8 cellular contexts compared by ENCODE assay signal in the genomic region with DNA sequence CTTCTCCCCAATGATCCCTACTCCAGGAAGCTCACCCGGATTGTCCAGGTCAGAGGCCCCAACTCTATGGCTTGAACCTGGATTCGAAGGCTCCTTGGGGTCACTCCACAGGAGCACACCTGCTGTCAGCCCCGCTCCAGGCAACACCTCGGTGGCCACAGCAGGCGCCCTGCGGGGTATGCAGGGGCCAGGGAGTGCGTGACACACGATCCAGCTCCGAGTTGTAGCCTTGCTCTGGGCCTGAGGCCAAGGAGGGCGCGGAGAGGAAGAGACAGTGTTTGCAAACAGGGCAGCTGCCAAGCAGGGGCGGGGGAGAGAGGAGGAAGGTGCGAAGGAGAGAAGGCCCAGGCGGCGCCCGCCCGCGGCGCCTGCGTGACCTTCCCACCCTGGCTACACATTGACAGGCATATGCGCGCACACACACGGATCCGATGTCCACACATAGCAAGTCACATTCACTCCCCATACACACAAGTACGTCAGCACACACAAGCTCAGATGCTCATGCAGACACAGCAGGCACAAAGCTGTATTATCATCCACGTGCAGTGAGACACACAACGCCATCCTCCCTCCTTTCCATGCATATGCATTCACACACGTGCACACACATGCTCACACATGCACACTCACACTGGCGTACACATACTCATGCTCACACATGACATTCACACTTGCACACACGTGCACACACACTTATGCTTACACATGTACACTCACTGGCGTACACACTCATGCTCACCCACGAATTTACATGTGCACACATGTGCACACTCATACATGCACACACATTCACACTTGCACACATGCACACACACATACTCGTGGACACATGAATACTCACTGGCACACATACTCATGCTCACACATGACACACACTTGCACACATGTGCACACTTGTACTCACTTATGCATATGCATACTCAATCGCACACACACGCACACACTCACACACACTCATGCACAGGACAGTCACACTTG. TPM values are rescaled to one million over a fixed set of nuclear protein-coding genes. Genes with fewer than 3 reads are reported as not detected.
DNase-seq lines count a peak whose midpoint lies in the region; ATAC-seq and TF ChIP-seq lines count a peak whose summit lies in the region.

No MANE protein-coding gene starts in this region.

- no peak for ATAC-seq in GM18505 (IDR thresholded peaks at IDR 0.05; ENCODE audit: unreplicated experiment)

- no peak for TF ChIP-seq POLR2A in GM18505 (IDR thresholded peaks at IDR 0.05; ENCODE audit: borderline replicate concordance, extremely low read depth, insufficient read depth, insufficient read length)

- peaks cover 14% of the 10 kb centered on the region for H3K4me1 Mint-ChIP-seq in nephron progenitor cell

- H3F3A ChIP-seq in GM23248 (ENCODE audit: insufficient read depth) = peaks cover 20% of the 10 kb centered on the region; the same call in 1 of the 2 replicates

- 16 to 17% methylated on average over 33 to 35 of the region's 35 CpGs for WGBS in GM23248 (ENCODE audit: low coverage in 1 of 2, low lambda C conversion rate in 2 of 2, missing lambda C conversion rate in 2 of 2), 2 experiments

- peaks cover 10% of the 10 kb centered on the region for H3K27me3 Mint-ChIP-seq in nephron progenitor cell (ENCODE audit: low read depth, poor library complexity)

- no peak overlapping the region for H2AFZ ChIP-seq in GM23248

- H3K27ac ChIP-seq in GM23248 = no peak overlapping the region
- H3K27ac ChIP-seq in colonic mucosa = no peak overlapping the region

- DNase-seq in GM23248 (peak; percentile 83), NCI-H2196 treated with DMSO at 0.1 percent for 48 hours (lab: John Stamatoyannopoulos, UW; ENCODE audit: unreplicated experiment) (peak; percentile 91), colonic mucosa (peak; percentile 81), nephron progenitor cell (peak; percentile 48), middle frontal gyrus (ENCODE audit: extremely low spot score, low spot score) (no peak), activated T-cell treated with anti-CD3 and anti-CD28 coated beads for 4 hours (no peak)
- DNase-seq in activated CD8-positive, alpha-beta memory T cell treated with anti-CD3 and anti-CD28 coated beads for 24 hours = no peak

- H3K36me3 ChIP-seq in GM23248 (ENCODE audit: low read depth) (no peaks in the 10 kb centered on the region), colonic mucosa (no peaks in the 10 kb centered on the region)

- TF ChIP-seq CTCF in colonic mucosa (IDR thresholded peaks at IDR 0.05) (no peak), nephron progenitor cell (IDR thresholded peaks at IDR 0.05) (no peak)

- no peaks in the 10 kb centered on the region for H3K9me2 ChIP-seq in GM23248 (ENCODE audit: insufficient read depth)

- intact Hi-C loops in colonic mucosa (cut with DNase I) = no loop called here

- no peaks in the 10 kb centered on the region for H3K27me3 ChIP-seq in GM23248 (replicated peaks; ENCODE audit: insufficient read depth)
- no peaks in the 10 kb centered on the region for H3K27me3 ChIP-seq in colonic mucosa

- no peak overlapping the region for H3K4me3 Mint-ChIP-seq in nephron progenitor cell

- H3K27ac Mint-ChIP-seq in nephron progenitor cell = no peak overlapping the region

- peaks cover 4% of the 10 kb centered on the region for H3K36me3 Mint-ChIP-seq in nephron progenitor cell (ENCODE audit: low read depth)

- no peak overlapping the region for H3K4me3 ChIP-seq in GM23248
- no peak overlapping the region for H3K4me3 ChIP-seq in colonic mucosa

- no peaks in the 10 kb centered on the region for H3K9me3 ChIP-seq in GM23248 (ENCODE audit: low read depth)
- no peaks in the 10 kb centered on the region for H3K9me3 ChIP-seq in colonic mucosa

- no peaks in the 10 kb centered on the region; the same call in 1 of the 2 replicates for H3K4me1 ChIP-seq in GM23248 (ENCODE audit: insufficient read depth)
- peaks cover 4% of the 10 kb centered on the region for H3K4me1 ChIP-seq in colonic mucosa

- no peaks in the 10 kb centered on the region for H4K20me1 ChIP-seq in GM23248 (ENCODE audit: insufficient read depth)

- H3K9me3 Mint-ChIP-seq in nephron progenitor cell = no peaks in the 10 kb centered on the region

- in situ Hi-C loops in GM23248 (cut with MboI) = no loop called here

- no peak overlapping the region for H3K4me2 ChIP-seq in GM23248 (ENCODE audit: unreplicated experiment)

- H3K9ac ChIP-seq in GM23248 (no peak overlapping the region), colonic mucosa (ENCODE audit: low read depth in 2 of 2, low read length in 2 of 2) (no peak overlapping the region)

- no peaks in the 10 kb centered on the region for H3K79me2 ChIP-seq in GM23248 (ENCODE audit: insufficient read depth)

RNA-seq across cellular contexts. Expression of gene SBK2, which starts 10.4 kb away (rescaled TPM):
- not detected in 2 replicates for total RNA-seq in GM23248 (2014; rRNA removed; shearing (Covaris generic))
- polyA plus RNA-seq in GM23248 (2016; fragmentation: Nextera tagmentation; extraction: Ambion mirVana) = not detected in 2 replicates
- total RNA-seq in colonic mucosa = not detected

RNA-seq across cellular contexts. Expression of gene SBK3, which starts 18.8 kb away (rescaled TPM):
- total RNA-seq in GM23248 (2014; rRNA removed; shearing (Covaris generic)) = not detected in 2 replicates
- polyA plus RNA-seq in GM23248 (2016; fragmentation: Nextera tagmentation; extraction: Ambion mirVana) = not detected in 2 replicates
- total RNA-seq in colonic mucosa = not detected

RNA-seq across cellular contexts. Expression of gene SSC5D, which starts 38.3 kb away (rescaled TPM):
- 12.6 and 14.4 TPM in 2 replicates for total RNA-seq in GM23248 (2014; rRNA removed; shearing (Covaris generic))
- 9.8 and 10.0 TPM in 2 replicates for polyA plus RNA-seq in GM23248 (2016; fragmentation: Nextera tagmentation; extraction: Ambion mirVana)
- 1 to 10 TPM; 2.2 to 7.4 TPM for total RNA-seq in colonic mucosa

RNA-seq across cellular contexts. Expression of gene NAT14, which starts 41.5 kb away (rescaled TPM):
- total RNA-seq in GM23248 (2014; rRNA removed; shearing (Covaris generic)) = 13.4 and 13.9 TPM in 2 replicates
- polyA plus RNA-seq in GM23248 (2016; fragmentation: Nextera tagmentation; extraction: Ambion mirVana) = 11.1 and 12.0 TPM in 2 replicates
- 1 to 10 TPM; 4.9 to 7.7 TPM for total RNA-seq in colonic mucosa

RNA-seq across cellular contexts. Expression of gene ZNF628, which starts 50.1 kb away (rescaled TPM):
- total RNA-seq in GM23248 (2014; rRNA removed; shearing (Covaris generic)) = 1.7 and 4.3 TPM in 2 replicates
- 1.1 TPM in 2 replicates for polyA plus RNA-seq in GM23248 (2016; fragmentation: Nextera tagmentation; extraction: Ambion mirVana)
- 1 to 10 TPM; 8.6 to 8.9 TPM for total RNA-seq in colonic mucosa

Comparison
In these comparisons a context has a peak if more than half of its experiments do, and no peak if none do; other contexts are left out.
1. DNase-seq: peak in GM23248 (single experiment), NCI-H2196 treated with DMSO at 0.1 percent for 48 hours (single experiment), colonic mucosa (single experiment) and nephron progenitor cell (single experiment); none in middle frontal gyrus (single experiment), activated T-cell treated with anti-CD3 and anti-CD28 coated beads for 4 hours (single experiment) and activated CD8-positive, alpha-beta memory T cell treated with anti-CD3 and anti-CD28 coated beads for 24 hours (single experiment).